Comparison of ENCODE assay signal across 16 cellular contexts in the genomic region with DNA sequence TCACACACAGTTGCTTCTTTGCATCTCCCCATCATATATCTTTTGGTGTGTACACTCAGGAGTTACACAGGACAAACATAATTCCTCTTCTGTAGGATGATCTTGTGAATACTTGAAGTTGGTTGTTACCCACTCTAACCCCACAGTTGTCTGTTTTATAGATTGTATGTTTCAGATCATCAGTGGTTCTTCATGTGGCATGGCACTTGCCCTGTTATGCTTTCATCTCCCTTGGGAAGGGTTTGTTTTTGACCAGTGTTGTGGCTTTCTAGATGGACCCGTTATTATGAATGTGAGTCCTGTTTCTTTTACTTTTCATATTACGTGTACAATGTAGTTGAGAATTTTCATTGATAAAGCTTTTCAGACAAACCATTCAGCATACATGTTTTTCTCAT.
DNase-seq lines count a peak whose midpoint lies in the region; ATAC-seq and FAIRE-seq lines count a peak whose summit lies in the region.
"Had no signal": no experiment of that assay in that cellular context is flagged by ENCODE, and none has a peak within 500 bp of the region (broad histone marks: within the 10 kb centered on the region; RNA-seq: fewer than 3 reads in every experiment).

No MANE protein-coding gene starts in this region.

- H3K27me3 Mint-ChIP-seq in stimulated activated naive CD8-positive, alpha-beta T cell treated with anti-CD3 and anti-CD28 coated beads, Interleukin-15, Interleukin-2, amounts not matched to agents 100 ng/mL and 50 ng/mL, for 24 hours = no peaks in the 10 kb centered on the region
- H3K27me3 Mint-ChIP-seq in stimulated activated naive CD8-positive, alpha-beta T cell treated with anti-CD3 and anti-CD28 coated beads, Interleukin-15, amount 100 ng/mL, for 72 hours = no peaks in the 10 kb centered on the region
- no peaks in the 10 kb centered on the region for H3K27me3 Mint-ChIP-seq in activated T-helper 17 cell treated with anti-CD3 and anti-CD28 coated beads, Interleukin-2, amount 50 U/mL, for 72 hours
- no peaks in the 10 kb centered on the region for H3K27me3 Mint-ChIP-seq in activated CD4-positive, alpha-beta memory T cell treated with anti-CD3 and anti-CD28 coated beads for 36 hours

- no peaks in the 10 kb centered on the region for H3K4me1 ChIP-seq in effector memory CD4-positive, alpha-beta T cell (ENCODE audit: control insufficient read depth, insufficient read depth, low read length, poor library complexity, severe bottlenecking)
- H3K4me1 ChIP-seq: Caco-2, HAP-1 had no signal

- no peak for DNase-seq in stimulated activated naive CD8-positive, alpha-beta T cell treated with anti-CD3 and anti-CD28 coated beads, Interleukin-15, amount 100 ng/mL, for 72 hours
- DNase-seq in GM19239 (ENCODE audit: insufficient read length, low spot score) = no peak
- DNase-seq in effector memory CD4-positive, alpha-beta T cell = no peak
- no peak for DNase-seq in activated CD4-positive, alpha-beta memory T cell treated with anti-CD3 and anti-CD28 coated beads for 36 hours
- no peak for DNase-seq in central memory CD4-positive, alpha-beta T cell
- DNase-seq: C1 segment of cervical spinal cord; Caco-2; CD8-positive, alpha-beta T cell; DMS53; DMS79 treated with DMSO at 0.1 percent for 48 hours; GF-D8; HFFc6 had no signal

- CTCF ChIA-PET in activated CD4-positive, alpha-beta memory T cell treated with anti-CD3 and anti-CD28 coated beads for 36 hours (lab: Charles Lee) = interaction anchor here (1.1 kb wide), 1 partner anchor 8 kb away, joined by 3 read pairs; no protein-coding TSS in a partner anchor

- peak; percentile 57 for FAIRE-seq in GM19239 (lab: Jason Lieb, UNC)

- H3K9me3 Mint-ChIP-seq in stimulated activated naive CD8-positive, alpha-beta T cell treated with anti-CD3 and anti-CD28 coated beads, Interleukin-15, Interleukin-2, amounts not matched to agents 100 ng/mL and 50 ng/mL, for 24 hours = peaks cover 9% of the 10 kb centered on the region
- peaks cover 9 to 13% of the 10 kb centered on the region in 2 donors for H3K9me3 Mint-ChIP-seq in stimulated activated naive CD8-positive, alpha-beta T cell treated with anti-CD3 and anti-CD28 coated beads, Interleukin-15, amount 100 ng/mL, for 72 hours
- H3K9me3 Mint-ChIP-seq in activated T-helper 17 cell treated with anti-CD3 and anti-CD28 coated beads, Interleukin-2, amount 50 U/mL, for 72 hours = peaks cover 3% of the 10 kb centered on the region
- H3K9me3 Mint-ChIP-seq in activated CD4-positive, alpha-beta memory T cell treated with anti-CD3 and anti-CD28 coated beads for 36 hours = peaks cover 13% of the 10 kb centered on the region

- POLR2A ChIA-PET in activated CD4-positive, alpha-beta memory T cell treated with anti-CD3 and anti-CD28 coated beads for 36 hours (lab: Charles Lee) = no interaction called here

- no peak overlapping the region for H3K4me3 Mint-ChIP-seq in stimulated activated naive CD8-positive, alpha-beta T cell treated with anti-CD3 and anti-CD28 coated beads, Interleukin-15, Interleukin-2, amounts not matched to agents 100 ng/mL and 50 ng/mL, for 24 hours
- H3K4me3 Mint-ChIP-seq in stimulated activated naive CD8-positive, alpha-beta T cell treated with anti-CD3 and anti-CD28 coated beads, Interleukin-15, amount 100 ng/mL, for 72 hours = no peak overlapping the region
- peak overlapping the region; percentile 10 for H3K4me3 Mint-ChIP-seq in activated T-helper 17 cell treated with anti-CD3 and anti-CD28 coated beads, Interleukin-2, amount 50 U/mL, for 72 hours
- H3K4me3 Mint-ChIP-seq in activated CD4-positive, alpha-beta memory T cell treated with anti-CD3 and anti-CD28 coated beads for 36 hours = no peak overlapping the region
- H3K4me3 Mint-ChIP-seq: CD8-positive, alpha-beta T cell; GM23338; HFFc6 had no signal

- H3K36me3 ChIP-seq in effector memory CD4-positive, alpha-beta T cell (ENCODE audit: control insufficient read depth, insufficient read depth, low read length) = no peaks in the 10 kb centered on the region
- H3K36me3 ChIP-seq: HAP-1 had no signal

- peaks cover 19% of the 10 kb centered on the region for H3K4me1 Mint-ChIP-seq in stimulated activated naive CD8-positive, alpha-beta T cell treated with anti-CD3 and anti-CD28 coated beads, Interleukin-15, Interleukin-2, amounts not matched to agents 100 ng/mL and 50 ng/mL, for 24 hours (ENCODE audit: low read depth)
- peaks cover 10% of the 10 kb centered on the region for H3K4me1 Mint-ChIP-seq in stimulated activated naive CD8-positive, alpha-beta T cell treated with anti-CD3 and anti-CD28 coated beads, Interleukin-15, amount 100 ng/mL, for 72 hours
- peaks cover 21% of the 10 kb centered on the region for H3K4me1 Mint-ChIP-seq in activated T-helper 17 cell treated with anti-CD3 and anti-CD28 coated beads, Interleukin-2, amount 50 U/mL, for 72 hours
- peaks cover 28% of the 10 kb centered on the region for H3K4me1 Mint-ChIP-seq in activated CD4-positive, alpha-beta memory T cell treated with anti-CD3 and anti-CD28 coated beads for 36 hours (ENCODE audit: low read depth)
- H3K4me1 Mint-ChIP-seq: GM23338 had no signal

- H3K36me3 Mint-ChIP-seq in stimulated activated naive CD8-positive, alpha-beta T cell treated with anti-CD3 and anti-CD28 coated beads, Interleukin-15, Interleukin-2, amounts not matched to agents 100 ng/mL and 50 ng/mL, for 24 hours (ENCODE audit: low read depth) = peaks cover 55% of the 10 kb centered on the region
- peaks cover 54% of the 10 kb centered on the region for H3K36me3 Mint-ChIP-seq in activated T-helper 17 cell treated with anti-CD3 and anti-CD28 coated beads, Interleukin-2, amount 50 U/mL, for 72 hours (ENCODE audit: low read depth)
- H3K36me3 Mint-ChIP-seq in activated CD4-positive, alpha-beta memory T cell treated with anti-CD3 and anti-CD28 coated beads for 36 hours = peaks cover 40% of the 10 kb centered on the region

- no peak overlapping the region for H3K27ac ChIP-seq in effector memory CD4-positive, alpha-beta T cell (ENCODE audit: insufficient read depth, low read length, poor library complexity, severe bottlenecking)

- no peak overlapping the region for H3K4me3 ChIP-seq in effector memory CD4-positive, alpha-beta T cell (ENCODE audit: insufficient read depth, low read depth, low read length, poor library complexity, severe bottlenecking)
- H3K4me3 ChIP-seq: GM23338, HAP-1 had no signal

- ATAC-seq in stimulated activated naive CD8-positive, alpha-beta T cell treated with anti-CD3 and anti-CD28 coated beads, Interleukin-15, amount 100 ng/mL, for 72 hours = no peak
- ATAC-seq in activated T-helper 17 cell treated with anti-CD3 and anti-CD28 coated beads, Interleukin-2, amount 50 U/mL, for 72 hours (replicated peaks) = peak; percentile 45
- ATAC-seq: CD8-positive, alpha-beta T cell; GM23338 had no signal

- peak overlapping the region; percentile 2 for H3K27ac Mint-ChIP-seq in stimulated activated naive CD8-positive, alpha-beta T cell treated with anti-CD3 and anti-CD28 coated beads, Interleukin-15, Interleukin-2, amounts not matched to agents 100 ng/mL and 50 ng/mL, for 24 hours
- peak overlapping the region in 1 of 2 donors; percentile 38 for H3K27ac Mint-ChIP-seq in stimulated activated naive CD8-positive, alpha-beta T cell treated with anti-CD3 and anti-CD28 coated beads, Interleukin-15, amount 100 ng/mL, for 72 hours
- peak overlapping the region; percentile 9 for H3K27ac Mint-ChIP-seq in activated T-helper 17 cell treated with anti-CD3 and anti-CD28 coated beads, Interleukin-2, amount 50 U/mL, for 72 hours
- no peak overlapping the region for H3K27ac Mint-ChIP-seq in activated CD4-positive, alpha-beta memory T cell treated with anti-CD3 and anti-CD28 coated beads for 36 hours
- H3K27ac Mint-ChIP-seq: CD8-positive, alpha-beta T cell; GM23338; HFFc6 had no signal

- intact Hi-C loops in activated CD4-positive, alpha-beta memory T cell treated with anti-CD3 and anti-CD28 coated beads for 36 hours (cut with micrococcal nuclease) = no loop called here

- no peaks in the 10 kb centered on the region for H3K27me3 ChIP-seq in effector memory CD4-positive, alpha-beta T cell (replicated peaks; ENCODE audit: control insufficient read depth, insufficient read depth, low read length, poor library complexity, severe bottlenecking)

- H3K9me3 ChIP-seq in effector memory CD4-positive, alpha-beta T cell (ENCODE audit: control insufficient read depth, low read length) = no peaks in the 10 kb centered on the region
- H3K9me3 ChIP-seq: Caco-2, HAP-1 had no signal
